In genomic region chr12:116454076-116454475, GRCh38 we compare ENCODE assay signal across 14 cellular contexts.
"Had no signal": no experiment of that assay in that cellular context is flagged by ENCODE, and none has a peak within 500 bp of the region (broad histone marks: within the 10 kb centered on the region; RNA-seq: fewer than 3 reads in every experiment).

No MANE protein-coding gene starts in this region.

- H3K27ac ChIP-seq: dorsolateral prefrontal cortex, ovary had no signal

- H3K27me3 Mint-ChIP-seq: activated naive CD8-positive, alpha-beta T cell treated with anti-CD3 and anti-CD28 coated beads for 36 hours had no signal

- H3K27me3 ChIP-seq: esophagus squamous epithelium, heart left ventricle, ovary, transverse colon had no signal

- H3K4me1 Mint-ChIP-seq: activated naive CD8-positive, alpha-beta T cell treated with anti-CD3 and anti-CD28 coated beads for 36 hours had no signal

- H3K4me3 Mint-ChIP-seq: activated CD8-positive, alpha-beta memory T cell treated with anti-CD3 and anti-CD28 coated beads, Interleukin-2, amount 10 ng/mL, durations not matched to agents 7 days and 5 days; activated naive CD8-positive, alpha-beta T cell treated with anti-CD3 and anti-CD28 coated beads for 36 hours had no signal

- H3K36me3 ChIP-seq: esophagus squamous epithelium, heart left ventricle, left ventricle myocardium inferior, ovary, transverse colon had no signal

- H3K9me3 Mint-ChIP-seq: activated naive CD8-positive, alpha-beta T cell treated with anti-CD3 and anti-CD28 coated beads for 36 hours had no signal

- H3K9me3 ChIP-seq: esophagus squamous epithelium, heart left ventricle, left ventricle myocardium inferior, ovary, transverse colon had no signal

- DNase-seq: activated CD4-positive, alpha-beta T cell treated with anti-CD3 and anti-CD28 coated beads, Interleukin-2, amount 50 U/mL, for 4 hours; activated CD8-positive, alpha-beta memory T cell treated with anti-CD3 and anti-CD28 coated beads, Interleukin-2, amount 10 ng/mL, durations not matched to agents 7 days and 5 days; activated gamma-delta T cell treated with Interleukin-2 at 50 U/mL for 16 hours; activated naive CD8-positive, alpha-beta T cell treated with anti-CD3 and anti-CD28 coated beads for 36 hours; activated T-cell treated with anti-CD3 and anti-CD28 coated beads, Interleukin-2, amount 50 U/mL, for 48 hours; dorsolateral prefrontal cortex; esophagus squamous epithelium; heart left ventricle; left ventricle myocardium inferior; mesenchymal stem cell; transverse colon had no signal

- ATAC-seq: activated CD4-positive, CD25-positive, alpha-beta regulatory T cell treated with anti-CD3 and anti-CD28 coated beads, Interleukin-2, amount 50 U/mL, for 24 hours; activated CD8-positive, alpha-beta memory T cell treated with anti-CD3 and anti-CD28 coated beads, Interleukin-2, amount 10 ng/mL, durations not matched to agents 7 days and 5 days; heart left ventricle had no signal

- H3K36me3 Mint-ChIP-seq: activated CD8-positive, alpha-beta memory T cell treated with anti-CD3 and anti-CD28 coated beads, Interleukin-2, amount 10 ng/mL, durations not matched to agents 7 days and 5 days; activated naive CD8-positive, alpha-beta T cell treated with anti-CD3 and anti-CD28 coated beads for 36 hours had no signal

- H3K4me3 ChIP-seq: dorsolateral prefrontal cortex, esophagus squamous epithelium, heart left ventricle, left ventricle myocardium inferior, ovary, skin epidermis, transverse colon had no signal

- H3K27ac Mint-ChIP-seq: activated CD8-positive, alpha-beta memory T cell treated with anti-CD3 and anti-CD28 coated beads, Interleukin-2, amount 10 ng/mL, durations not matched to agents 7 days and 5 days; activated naive CD8-positive, alpha-beta T cell treated with anti-CD3 and anti-CD28 coated beads for 36 hours had no signal
